Comparison of ENCODE assay signal across 9 cellular contexts in the genomic region with DNA sequence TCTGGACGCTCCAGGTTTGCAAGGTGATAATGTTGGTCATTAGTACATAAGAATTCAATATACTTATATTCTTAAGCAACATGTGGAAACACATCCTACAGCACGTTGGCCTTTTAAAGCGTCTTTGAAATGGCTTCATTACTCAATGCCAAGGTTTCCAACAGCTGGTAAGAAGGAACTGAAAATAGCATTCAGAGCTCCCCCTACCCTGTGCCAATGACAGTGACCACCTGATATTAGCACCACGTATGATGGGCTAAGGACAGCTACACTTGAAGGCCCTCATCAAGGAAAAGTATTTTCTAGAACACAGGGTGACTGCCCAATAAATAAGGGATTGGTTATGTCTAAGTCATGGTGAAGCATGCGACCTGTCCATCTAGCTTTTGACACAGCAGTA. TPM values are rescaled to one million over a fixed set of nuclear protein-coding genes. Genes with fewer than 3 reads are reported as not detected.
DNase-seq lines count a peak whose midpoint lies in the region; ATAC-seq and FAIRE-seq lines count a peak whose summit lies in the region.
"Had no signal": no experiment of that assay in that cellular context is flagged by ENCODE, and none has a peak within 500 bp of the region (broad histone marks: within the 10 kb centered on the region; RNA-seq: fewer than 3 reads in every experiment).

No MANE protein-coding gene starts in this region.

- no peaks in the 10 kb centered on the region for H3K27me3 Mint-ChIP-seq in stimulated activated naive CD8-positive, alpha-beta T cell treated with anti-CD3 and anti-CD28 coated beads, Interleukin-15, Interleukin-2, amounts not matched to agents 100 ng/mL and 50 ng/mL, for 24 hours
- no peaks in the 10 kb centered on the region for H3K27me3 Mint-ChIP-seq in T-cell

- peaks cover 6% of the 10 kb centered on the region for H3K4me1 ChIP-seq in right cardiac atrium (ENCODE audit: control insufficient read depth, insufficient read depth, low read length)

- CTCF ChIA-PET in T-cell (lab: Charles Lee) = interaction anchor here (0.6 to 3.6 kb wide), 17 partner anchors 9 to 1870 kb away, joined by 3 to 25 read pairs (median 5); a partner anchor contains a TSS

- FAIRE-seq in GM19239 (lab: Jason Lieb, UNC) = no peak
- FAIRE-seq: D721Med had no signal

- H3K4me1 Mint-ChIP-seq in stimulated activated naive CD8-positive, alpha-beta T cell treated with anti-CD3 and anti-CD28 coated beads, Interleukin-15, Interleukin-2, amounts not matched to agents 100 ng/mL and 50 ng/mL, for 24 hours (ENCODE audit: low read depth) = peaks cover 61% of the 10 kb centered on the region
- H3K4me1 Mint-ChIP-seq in T-cell = peaks cover 62 to 75% (median 65%) of the 10 kb centered on the region in 3 donors

- peak overlapping the region; percentile 59 for H3K4me3 Mint-ChIP-seq in stimulated activated naive CD8-positive, alpha-beta T cell treated with anti-CD3 and anti-CD28 coated beads, Interleukin-15, Interleukin-2, amounts not matched to agents 100 ng/mL and 50 ng/mL, for 24 hours
- peak overlapping the region; percentile 28 to 50 (median 34) for H3K4me3 Mint-ChIP-seq in T-cell

- H3K36me3 Mint-ChIP-seq in stimulated activated naive CD8-positive, alpha-beta T cell treated with anti-CD3 and anti-CD28 coated beads, Interleukin-15, Interleukin-2, amounts not matched to agents 100 ng/mL and 50 ng/mL, for 24 hours (ENCODE audit: low read depth) = peaks cover 77% of the 10 kb centered on the region
- peaks cover 44% of the 10 kb centered on the region for H3K36me3 Mint-ChIP-seq in T-cell

- peaks cover 3% of the 10 kb centered on the region for H3K9me3 ChIP-seq in right cardiac atrium (ENCODE audit: control insufficient read depth, low read length)

- intact Hi-C loops in right cardiac atrium (cut with DNase I) = loop anchor here in 3 of 4 donors (5.0 to 10.0 kb wide), 4 partner anchors 291 to 737 kb away; no protein-coding TSS in a partner anchor

- no peaks in the 10 kb centered on the region for H3K9me3 Mint-ChIP-seq in stimulated activated naive CD8-positive, alpha-beta T cell treated with anti-CD3 and anti-CD28 coated beads, Interleukin-15, Interleukin-2, amounts not matched to agents 100 ng/mL and 50 ng/mL, for 24 hours
- no peaks in the 10 kb centered on the region for H3K9me3 Mint-ChIP-seq in T-cell

- peak overlapping the region; percentile 1 for H3K27ac ChIP-seq in right cardiac atrium (ENCODE audit: low read length)

- peak overlapping the region; percentile 89 for H3K27ac Mint-ChIP-seq in stimulated activated naive CD8-positive, alpha-beta T cell treated with anti-CD3 and anti-CD28 coated beads, Interleukin-15, Interleukin-2, amounts not matched to agents 100 ng/mL and 50 ng/mL, for 24 hours
- H3K27ac Mint-ChIP-seq in T-cell = peak overlapping the region; percentile 65 to 68

- no peaks in the 10 kb centered on the region for H3K27me3 ChIP-seq in right cardiac atrium (ENCODE audit: control insufficient read depth, insufficient read depth)

- no peak for DNase-seq in stimulated activated naive CD8-positive, alpha-beta T cell treated with anti-CD3 and anti-CD28 coated beads, Interleukin-15, Interleukin-2, amounts not matched to agents 100 U/mL and 50 U/mL, for 24 hours
- DNase-seq in T-cell (no peak), right cardiac atrium (no peak), SHP77 (lab: John Stamatoyannopoulos, UW) (no peak), GM19239 (ENCODE audit: insufficient read length, low spot score) (no peak), germinal center (ENCODE audit: low spot score) (no peak), NCI-H1436 (lab: John Stamatoyannopoulos, UW) (no peak)

- WGBS in right cardiac atrium = 63% methylated on average over 5 of the region's 5 CpGs

- POLR2A ChIA-PET in T-cell (lab: Charles Lee) = interaction anchor here in 1 of 2 donors (0.5 to 1.0 kb wide), 3 partner anchors 9 to 172 kb away, joined by 3 to 5 read pairs (median 3); no protein-coding TSS in a partner anchor

- no peak for ATAC-seq in stimulated activated naive CD8-positive, alpha-beta T cell treated with anti-CD3 and anti-CD28 coated beads, Interleukin-15, Interleukin-2, amounts not matched to agents 100 U/mL and 50 U/mL, for 24 hours
- ATAC-seq in T-cell (replicated peaks in 1 of 4) (peak in 1 of 4 experiments; percentile 5), right cardiac atrium (peak in 1 of 2 donors; percentile 35)

- H3K4me3 ChIP-seq in right cardiac atrium (ENCODE audit: low read length) = no peak overlapping the region

RNA-seq across cellular contexts. Expression of a gene that starts 9.9 kb away (rescaled TPM):
- total RNA-seq in T-cell (10 to 100 TPM; 30.7 to 39.8 (median 38.9) TPM), right cardiac atrium (10 to 100 TPM; 35.9 to 51.0 (median 40.2) TPM)
- 44.6 TPM for polyA plus RNA-seq in right cardiac atrium
